8 cellular contexts compared by ENCODE assay signal in the genomic region with DNA sequence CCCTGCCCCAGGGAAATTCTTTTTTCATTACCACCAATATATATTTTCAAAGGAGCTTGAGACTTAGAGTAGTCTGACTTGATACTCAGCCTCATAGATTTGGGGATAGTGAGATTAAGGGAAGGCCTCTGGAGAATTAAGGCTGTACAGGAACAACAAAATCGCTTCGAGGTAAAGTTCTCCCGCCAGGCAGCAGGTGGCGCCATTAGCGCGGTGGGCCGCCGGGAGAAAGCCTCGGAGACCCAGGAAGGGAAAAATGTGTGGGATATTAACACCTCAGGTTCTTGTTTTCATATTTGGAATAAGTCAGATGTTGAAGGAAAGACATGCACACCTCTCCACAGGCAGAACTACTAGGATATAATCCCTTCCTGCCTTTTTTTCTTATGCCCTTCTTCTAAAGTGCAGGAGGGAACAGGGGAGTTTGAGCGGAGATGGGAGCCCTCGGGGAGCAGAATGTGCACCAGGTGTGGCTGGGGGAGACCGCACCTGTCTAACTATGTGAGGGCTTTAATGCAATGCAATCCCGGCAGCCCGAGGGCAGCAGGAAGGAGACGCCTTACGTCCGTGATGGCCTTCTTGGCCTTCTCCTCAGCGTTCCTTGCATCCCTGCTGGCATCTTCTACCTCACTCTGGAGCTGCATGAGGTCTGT. TPM values are rescaled to one million over a fixed set of nuclear protein-coding genes. Genes with fewer than 3 reads are reported as not detected.
DNase-seq lines count a peak whose midpoint lies in the region; ATAC-seq and TF ChIP-seq lines count a peak whose summit lies in the region.

No MANE protein-coding gene starts in this region.

- H3K27me3 Mint-ChIP-seq in T-helper 2 cell treated with Interferon-gamma antibody and Interleukin-4, amounts not matched to agents 5 μg/mL and 100 μg/mL, for 36 hours (ENCODE audit: low read depth): no peaks in the 10 kb centered on the region

- H3K9ac ChIP-seq in liver (ENCODE audit: low read depth in 1 of 2, low read length in 2 of 2): no peak overlapping the region

- peaks cover 3% of the 10 kb centered on the region for H3K4me1 Mint-ChIP-seq in T-helper 2 cell treated with Interferon-gamma antibody and Interleukin-4, amounts not matched to agents 5 μg/mL and 100 μg/mL, for 36 hours (ENCODE audit: low read depth)

- H3K9me3 ChIP-seq in adrenal gland (replicated peaks in 1 of 3): no peaks in the 10 kb centered on the region
- H3K9me3 ChIP-seq in liver (ENCODE audit: control insufficient read depth in 4 of 4, low read length in 3 of 4): no peaks in the 10 kb centered on the region

- H3K27ac ChIP-seq in adrenal gland (no peak overlapping the region), liver (ENCODE audit: low read depth in 1 of 2, low read length in 2 of 2) (no peak overlapping the region)

- DNase-seq in T-helper 2 cell treated with Interferon-gamma antibody and Interleukin-4, amounts not matched to agents 5 μg/mL and 100 μg/mL, for 36 hours (ENCODE audit: low spot score): peak; percentile 7
- no peak for DNase-seq in T-helper 2 cell
- no peak for DNase-seq in LNCaP clone FGC (ENCODE audit: low read depth)
- peak in 3 of 7 donors; percentile 10 to 27 (median 26) for DNase-seq in adrenal gland
- DNase-seq in T-helper 1 cell: no peak

- H3K4me3 Mint-ChIP-seq in T-helper 2 cell treated with Interferon-gamma antibody and Interleukin-4, amounts not matched to agents 5 μg/mL and 100 μg/mL, for 36 hours: no peak overlapping the region

- no peaks in the 10 kb centered on the region for H3K9me3 Mint-ChIP-seq in T-helper 2 cell treated with Interferon-gamma antibody and Interleukin-4, amounts not matched to agents 5 μg/mL and 100 μg/mL, for 36 hours

- no peaks in the 10 kb centered on the region for H3K27me3 ChIP-seq in adrenal gland
- H3K27me3 ChIP-seq in liver (ENCODE audit: control insufficient read depth in 4 of 4, insufficient read depth in 4 of 4, low read length in 3 of 4): no peaks in the 10 kb centered on the region

- TF ChIP-seq POLR2A in adrenal gland (IDR thresholded peaks at IDR 0.05): no peak

- WGBS in adrenal gland, 4 donors: 40 to 50% (median 48%) methylated on average over 15 to 18 of the region's 18 CpGs
- 53% methylated on average over 18 of the region's 18 CpGs for WGBS in liver

- intact Hi-C loops in adrenal gland (cut with DNase I): loop anchor here in 1 of 2 donors (10.0 kb wide), 1 partner anchor 514 kb away; no protein-coding TSS in a partner anchor

- H3K36me3 ChIP-seq in adrenal gland (replicated peaks in 1 of 2) (no peaks in the 10 kb centered on the region), liver (ENCODE audit: control insufficient read depth in 4 of 4, insufficient read depth in 3 of 4, low read depth in 1 of 4, low read length in 3 of 4) (peaks cover 3 to 44% (median 16%) of the 10 kb centered on the region in 4 donors)

- no peak overlapping the region for H3K4me3 ChIP-seq in LNCaP clone FGC (ENCODE audit: low read depth, low read length)
- H3K4me3 ChIP-seq in adrenal gland: no peak overlapping the region
- H3K4me3 ChIP-seq in liver (ENCODE audit: low read depth in 1 of 3, low read length in 3 of 3): no peak overlapping the region

- TF ChIP-seq CTCF in LNCaP clone FGC (IDR thresholded peaks at IDR 0.05; ENCODE audit: control insufficient read depth, extremely low read depth, insufficient read depth) (peak; percentile 83), adrenal gland (IDR thresholded peaks at IDR 0.05) (peak; percentile 40 to 69 (median 50)), liver (IDR thresholded peaks at IDR 0.05; ENCODE audit: low read depth, low read length, missing input control) (peak; percentile 62)

- no peak overlapping the region for H3K27ac Mint-ChIP-seq in T-helper 2 cell treated with Interferon-gamma antibody and Interleukin-4, amounts not matched to agents 5 μg/mL and 100 μg/mL, for 36 hours

- ATAC-seq in HG02763 (IDR thresholded peaks at IDR 0.05; ENCODE audit: unreplicated experiment): no peak
- no peak for ATAC-seq in GM21526 (IDR thresholded peaks at IDR 0.05; ENCODE audit: low FRiP score, unreplicated experiment)

- TF ChIP-seq RAD21 in liver (IDR thresholded peaks at IDR 0.05): peak; percentile 50 to 71

- H3K4me1 ChIP-seq in adrenal gland (replicated peaks in 1 of 2): no peaks in the 10 kb centered on the region
- no peaks in the 10 kb centered on the region for H3K4me1 ChIP-seq in liver (ENCODE audit: control insufficient read depth in 4 of 4, insufficient read depth in 4 of 4, low read length in 3 of 4)

- peaks cover 2% of the 10 kb centered on the region for H3K36me3 Mint-ChIP-seq in T-helper 2 cell treated with Interferon-gamma antibody and Interleukin-4, amounts not matched to agents 5 μg/mL and 100 μg/mL, for 36 hours (ENCODE audit: low read depth)

TF ChIP-seq in liver, 16 proteins besides CTCF, POLR2A, EP300 and RAD21:
- no peak for TF ChIP-seq GABPA (IDR thresholded peaks at IDR 0.05 in 1 of 2, conservative IDR thresholded peaks at IDR 0.05 in 1 of 2)

RNA-seq across cellular contexts. Expression of a gene that starts 25.9 kb away (rescaled TPM):
- 1 to 10 TPM in 2 of 8 donors, under 1 TPM in 5, not detected in 1; 0.43 to 2.3 (median 0.74) TPM for total RNA-seq in adrenal gland
- 1 to 10 TPM in 2 of 3 donors, under 1 TPM in 1; 0.62 to 9.3 (median 3.9) TPM for polyA plus RNA-seq in adrenal gland
- 1 to 10 TPM in 1 of 2 donors, under 1 TPM in 1; 0.65 to 2.0 TPM for total RNA-seq in liver
- polyA plus RNA-seq in liver: 1 to 10 TPM in 1 of 2 donors, under 1 TPM in 1; 0.43 to 1.3 TPM
